12 cellular contexts compared by ENCODE assay signal in genomic region chr12:87439990-87440827, GRCh38.
DNase-seq lines count a peak whose midpoint lies in the region; ATAC-seq and TF ChIP-seq lines count a peak whose summit lies in the region.
"Had no signal": no experiment of that assay in that cellular context is flagged by ENCODE, and none has a peak within 500 bp of the region (broad histone marks: within the 10 kb centered on the region; RNA-seq: fewer than 3 reads in every experiment).

No MANE protein-coding gene starts in this region.

- H3K36me3 ChIP-seq in mesodermal cell (ENCODE audit: control insufficient read depth, insufficient read depth, low read length) = no peaks in the 10 kb centered on the region
- H3K36me3 ChIP-seq in gastrocnemius medialis = no peaks in the 10 kb centered on the region

- no peak for TF ChIP-seq POLR2A in gastrocnemius medialis (IDR thresholded peaks at IDR 0.05)

- H3K4me3 Mint-ChIP-seq in chondrocyte (ENCODE audit: unreplicated experiment) = no peak overlapping the region
- no peak overlapping the region for H3K4me3 Mint-ChIP-seq in activated naive CD8-positive, alpha-beta T cell treated with anti-CD3 and anti-CD28 coated beads for 36 hours
- H3K4me3 Mint-ChIP-seq: CD8-positive, alpha-beta T cell had no signal

- H3K4me3 ChIP-seq in mesodermal cell (ENCODE audit: extremely low read depth, insufficient read depth, low read length, poor library complexity, severe bottlenecking) (no peak overlapping the region), gastrocnemius medialis (no peak overlapping the region)

- H3K27ac Mint-ChIP-seq in chondrocyte (ENCODE audit: unreplicated experiment) = peak overlapping the region; percentile 83
- no peak overlapping the region for H3K27ac Mint-ChIP-seq in activated naive CD8-positive, alpha-beta T cell treated with anti-CD3 and anti-CD28 coated beads for 36 hours
- H3K27ac Mint-ChIP-seq: CD8-positive, alpha-beta T cell had no signal

- peak overlapping the region; percentile 83 for H3K27ac ChIP-seq in mesodermal cell (ENCODE audit: low read depth, low read length, severe bottlenecking)
- H3K27ac ChIP-seq in gastrocnemius medialis = no peak overlapping the region

- no peak for TF ChIP-seq CTCF in chondrocyte (IDR thresholded peaks at IDR 0.05)
- no peak for TF ChIP-seq CTCF in gastrocnemius medialis (IDR thresholded peaks at IDR 0.05 in 4 of 5, conservative IDR thresholded peaks at IDR 0.05 in 1 of 5)

- WGBS in mesodermal cell (ENCODE audit: insufficient coverage in 2 of 2), 2 experiments = 80% methylated on average over 1 of the region's 2 CpGs; no CpG with 5 or more reads in 1 of the 2 experiments

- H3K27me3 Mint-ChIP-seq in chondrocyte (ENCODE audit: low read depth) = no peaks in the 10 kb centered on the region
- no peaks in the 10 kb centered on the region for H3K27me3 Mint-ChIP-seq in activated naive CD8-positive, alpha-beta T cell treated with anti-CD3 and anti-CD28 coated beads for 36 hours

- no peaks in the 10 kb centered on the region for H3K36me3 Mint-ChIP-seq in chondrocyte (ENCODE audit: low read depth)
- no peaks in the 10 kb centered on the region for H3K36me3 Mint-ChIP-seq in activated naive CD8-positive, alpha-beta T cell treated with anti-CD3 and anti-CD28 coated beads for 36 hours
- H3K36me3 Mint-ChIP-seq: CD8-positive, alpha-beta T cell had no signal

- in situ Hi-C loops in gastrocnemius medialis (cut with MboI; ENCODE audit: low sequenced_read_pairs in 4 of 4) = no loop called here

- H3K9me3 ChIP-seq in mesodermal cell (ENCODE audit: control insufficient read depth, low read length) (no peaks in the 10 kb centered on the region), gastrocnemius medialis (no peaks in the 10 kb centered on the region)

- intact Hi-C loops in gastrocnemius medialis (cut with DNase I; ENCODE audit: low total_unique reads) = no loop called here

- H3K27me3 ChIP-seq in gastrocnemius medialis = no peaks in the 10 kb centered on the region

- peaks cover 29% of the 10 kb centered on the region for H3K4me1 Mint-ChIP-seq in chondrocyte (ENCODE audit: low read depth)
- no peaks in the 10 kb centered on the region for H3K4me1 Mint-ChIP-seq in activated naive CD8-positive, alpha-beta T cell treated with anti-CD3 and anti-CD28 coated beads for 36 hours

- H3K4me1 ChIP-seq in mesodermal cell (ENCODE audit: control insufficient read depth, insufficient read depth, low read length, poor library complexity, severe bottlenecking) = peaks cover 15% of the 10 kb centered on the region
- no peaks in the 10 kb centered on the region for H3K4me1 ChIP-seq in gastrocnemius medialis

- no peak for ATAC-seq in HG02973 (IDR thresholded peaks at IDR 0.05; ENCODE audit: unreplicated experiment)
- no peak for ATAC-seq in gastrocnemius medialis
- ATAC-seq: CD8-positive, alpha-beta T cell had no signal

- no peaks in the 10 kb centered on the region for H3K9me3 Mint-ChIP-seq in chondrocyte (ENCODE audit: low read depth)
- no peaks in the 10 kb centered on the region for H3K9me3 Mint-ChIP-seq in activated naive CD8-positive, alpha-beta T cell treated with anti-CD3 and anti-CD28 coated beads for 36 hours

- DNase-seq in AG08395 (ENCODE audit: low spot score) = peak; percentile 15
- DNase-seq in LoVo (ENCODE audit: low spot score) = peak; percentile 87
- no peak for DNase-seq in chondrocyte (ENCODE audit: low spot score)
- no peak for DNase-seq in gastrocnemius medialis
- DNase-seq in COR-L47 (lab: John Stamatoyannopoulos, UW) = no peak
- no peak for DNase-seq in activated naive CD8-positive, alpha-beta T cell treated with anti-CD3 and anti-CD28 coated beads for 36 hours
- DNase-seq: activated CD4-positive, alpha-beta T cell treated with anti-CD3 and anti-CD28 coated beads for 4 hours; CD8-positive, alpha-beta T cell; central memory CD4-positive, alpha-beta T cell; NCI-H510A had no signal

Comparison
In these comparisons a context has a peak if more than half of its experiments do, and no peak if none do; other contexts are left out.
1. DNase-seq: peak in AG08395 (single experiment) and LoVo (single experiment); none in chondrocyte (single experiment), gastrocnemius medialis (0 of 2), COR-L47 (single experiment) and activated naive CD8-positive, alpha-beta T cell treated with anti-CD3 and anti-CD28 coated beads for 36 hours (single experiment).